8 cellular contexts compared by ENCODE assay signal in genomic region chr4:168076989-168077725, GRCh38. TPM values are rescaled to one million over a fixed set of nuclear protein-coding genes. Genes with fewer than 3 reads are reported as not detected.
DNase-seq lines count a peak whose midpoint lies in the region; FAIRE-seq and TF ChIP-seq lines count a peak whose summit lies in the region.

No MANE protein-coding gene starts in this region.

- peak; percentile 85 for FAIRE-seq in kidney (lab: Jason Lieb, UNC)

- peak; percentile 73 for TF ChIP-seq CTCF in kidney (IDR thresholded peaks at IDR 0.05; ENCODE audit: borderline replicate concordance, extremely low read depth, insufficient read depth)

- H3K9ac ChIP-seq in kidney (ENCODE audit: low read length in 2 of 2), result no peak overlapping the region

- no peak overlapping the region for H3K27ac ChIP-seq in SJCRH30
- H3K27ac ChIP-seq in kidney (ENCODE audit: low read depth in 2 of 2, low read length in 2 of 2), result no peak overlapping the region

- intact Hi-C loops in kidney (cut with DNase I), result no loop called here

- H3K4me3 ChIP-seq in Jurkat, Clone E6-1 (ENCODE audit: low read length), result no peak overlapping the region
- no peak overlapping the region for H3K4me3 ChIP-seq in SJCRH30
- no peak overlapping the region for H3K4me3 ChIP-seq in kidney (ENCODE audit: low read length in 2 of 2)

- in situ Hi-C loops in T47D (cut with HindIII; ENCODE audit: low pct_unique_long_range_greater_than_20kb, low sequenced_read_pairs), result no loop called here

- H3K4me1 ChIP-seq in SJCRH30, result no peaks in the 10 kb centered on the region
- H3K4me1 ChIP-seq in kidney (ENCODE audit: control insufficient read depth in 1 of 2, insufficient read depth in 1 of 2, low read depth in 1 of 2, low read length in 2 of 2), result no peaks in the 10 kb centered on the region

- DNase-seq in SIG-M5 treated with dmso at 0.1 percent for 504 hours (lab: John Stamatoyannopoulos, UW; ENCODE audit: unreplicated experiment) (peak; percentile 63), SIG-M5 (lab: John Stamatoyannopoulos, UW) (no peak), GOT3 (lab: John Stamatoyannopoulos, UW) (peak; percentile 0), SJCRH30 (peak; percentile 66 to 85), T47D (ENCODE audit: low read depth in 1 of 2, low spot score in 1 of 2) (peak; percentile 22 to 76), kidney (no peak)
- peak; percentile 48 for DNase-seq in Jurkat, Clone E6-1 (ENCODE audit: low read depth, low spot score)
- DNase-seq in stimulated activated CD4-positive, alpha-beta T cell treated with anti-CD3 and anti-CD28 coated beads, Interleukin-4, amount 100 ng/mL, for 24 hours, result peak; percentile 42

- H3K9me3 ChIP-seq in SJCRH30 (replicated peaks) (no peaks in the 10 kb centered on the region), kidney (ENCODE audit: control insufficient read depth in 1 of 2, low read length in 2 of 2) (no peaks in the 10 kb centered on the region)

- H3K27me3 ChIP-seq in SJCRH30, result no peaks in the 10 kb centered on the region

- H3K36me3 ChIP-seq in SJCRH30, result no peaks in the 10 kb centered on the region
- H3K36me3 ChIP-seq in kidney (ENCODE audit: control insufficient read depth in 1 of 2, insufficient read depth in 2 of 2, low read length in 2 of 2), result no peaks in the 10 kb centered on the region

RNA-seq across cellular contexts. Expression of gene ANXA10, which starts 15.2 kb away (rescaled TPM):
- not detected for polyA plus RNA-seq in Jurkat, Clone E6-1 (2012; ENCODE audit: insufficient read depth, insufficient read length)
- total RNA-seq in SJCRH30 (2014; rRNA removed; shearing (Covaris generic)), result 0.12 TPM in 1 of 2 replicates, not detected in the other
- total RNA-seq in kidney, result not detected
- not detected for polyA plus RNA-seq in kidney (ENCODE audit: insufficient read depth, low read depth, low replicate concordance)

Comparison
In these comparisons a context has a peak if more than half of its experiments do, and no peak if none do; other contexts are left out.
1. DNase-seq: peak in SIG-M5 treated with dmso at 0.1 percent for 504 hours (single experiment), GOT3 (single experiment), Jurkat, Clone E6-1 (single experiment), SJCRH30 (2 of 2), T47D (2 of 2) and stimulated activated CD4-positive, alpha-beta T cell treated with anti-CD3 and anti-CD28 coated beads, Interleukin-4, amount 100 ng/mL, for 24 hours (single experiment); none in SIG-M5 (single experiment) and kidney (single experiment).